Comparison of ENCODE assay signal across 24 cellular contexts in the genomic region with DNA sequence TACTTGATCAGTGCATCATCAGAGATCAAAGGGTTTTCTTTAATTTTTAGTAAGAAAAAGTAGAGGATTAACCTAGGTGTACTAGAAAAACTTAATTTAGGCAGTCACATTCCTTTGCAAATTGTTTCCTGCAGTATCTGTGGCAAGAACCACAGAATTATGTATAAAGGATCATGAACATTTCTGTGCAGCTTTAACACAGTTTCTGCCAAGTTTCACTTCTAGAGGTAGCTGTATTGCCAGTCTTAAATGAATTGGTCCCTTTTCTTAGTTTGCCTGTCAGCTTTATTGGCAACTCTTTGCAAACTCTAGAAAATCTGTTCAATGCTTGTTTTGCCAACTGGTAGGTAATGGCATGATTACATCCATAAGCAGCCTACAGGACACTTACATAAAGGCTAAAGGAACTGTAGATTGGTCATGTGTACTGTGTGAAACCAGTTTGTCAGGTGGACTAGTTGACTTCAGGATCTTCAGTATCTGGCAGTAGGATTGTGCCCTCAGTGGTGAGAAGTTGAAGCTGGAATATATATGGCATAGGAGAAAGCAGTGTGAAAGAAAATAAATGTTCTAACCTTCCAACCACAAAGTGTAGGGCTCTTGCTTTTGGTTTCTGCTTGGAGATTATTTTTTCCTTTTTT.
DNase-seq lines count a peak whose midpoint lies in the region; ATAC-seq, FAIRE-seq and TF ChIP-seq lines count a peak whose summit lies in the region.
"Had no signal": no experiment of that assay in that cellular context is flagged by ENCODE, and none has a peak within 500 bp of the region (broad histone marks: within the 10 kb centered on the region; RNA-seq: fewer than 3 reads in every experiment).

No MANE protein-coding gene starts in this region.

- H3K36me3 ChIP-seq in bronchial epithelial cell (ENCODE audit: control insufficient read depth, insufficient read depth, low read length), result peaks cover 3% of the 10 kb centered on the region

- no peak for TF ChIP-seq CTCF in bronchial epithelial cell (IDR thresholded peaks at IDR 0.05; ENCODE audit: insufficient read depth, low read length, severe bottlenecking)
- TF ChIP-seq CTCF in GM20000 (IDR thresholded peaks at IDR 0.05; ENCODE audit: extremely low read depth, missing control alignments), result no peak

- DNase-seq in GM12892 (ENCODE audit: insufficient read length) (no peak), HTR-8/SVneo (ENCODE audit: insufficient read length, low spot score) (no peak), bronchial epithelial cell (ENCODE audit: low read depth) (peak; percentile 20), left lobe of liver (ENCODE audit: low spot score) (no peak), SHP77 treated with DMSO at 0.1 percent for 48 hours (lab: John Stamatoyannopoulos, UW) (no peak), GM20000 (ENCODE audit: low spot score) (no peak)
- DNase-seq: BE2C; CD4-positive, CD25-positive, alpha-beta regulatory T cell; COR-L47; DND-41; H7; NCI-H1092 treated with DMSO at 0.1 percent for 48 hours; NCI-H146; NCI-H2029 treated with DMSO at 0.1 percent for 48 hours; NCI-H226; NCI-H510A treated with DMSO at 0.1 percent for 48 hours; NCI-H774; NK-92 treated with Interleukin-12 subunit alpha and Interleukin-12 subunit beta, amount 100 ng/mL, for 24 hours had no signal

- peak; percentile 50 for FAIRE-seq in GM12892 (lab: Jason Lieb, UNC)
- peak; percentile 64 for FAIRE-seq in HTR-8/SVneo (lab: Jason Lieb, UNC)
- FAIRE-seq in bronchial epithelial cell (lab: Jason Lieb, UNC), result peak; percentile 32
- FAIRE-seq: GM12891, GM18507, HepG2, K562 had no signal

- H3K4me3 ChIP-seq in bronchial epithelial cell (ENCODE audit: low read depth, low read length), result no peak overlapping the region
- H3K4me3 ChIP-seq: K562 had no signal

- ATAC-seq in left lobe of liver (peak; percentile 34), GM21367 (IDR thresholded peaks at IDR 0.05; ENCODE audit: unreplicated experiment) (no peak)
- ATAC-seq: HepG2, K562, Panc1 had no signal

- H3K27me3 ChIP-seq in bronchial epithelial cell (ENCODE audit: control insufficient read depth, insufficient read depth, low read length), result no peaks in the 10 kb centered on the region
- H3K27me3 ChIP-seq: BE2C had no signal

- TF ChIP-seq POLR2A in GM12892 (IDR thresholded peaks at IDR 0.05; ENCODE audit: low read depth, low read length), result no peak
